In genomic region chr3:186523434-186523833, GRCh38 we compare ENCODE assay signal across 28 cellular contexts. TPM values are rescaled to one million over a fixed set of nuclear protein-coding genes. Genes with fewer than 3 reads are reported as not detected.
"Had no signal": no experiment of that assay in that cellular context is flagged by ENCODE, and none has a peak within 500 bp of the region (broad histone marks: within the 10 kb centered on the region; RNA-seq: fewer than 3 reads in every experiment).

No MANE protein-coding gene starts in this region.

- H2AFZ ChIP-seq: parathyroid adenoma had no signal

- H3K4me1 ChIP-seq: colonic mucosa, esophagus squamous epithelium, left ventricle myocardium inferior, lower lobe of right lung, parathyroid adenoma, suprapubic skin, transverse colon, upper lobe of right lung, vagina had no signal

- H3K27me3 ChIP-seq: colonic mucosa, transverse colon, upper lobe of right lung, vagina had no signal

- FAIRE-seq: endothelial cell of umbilical vein had no signal

- H3K4me3 Mint-ChIP-seq: dendritic cell treated with granulocyte-macrophage colony-stimulating factor and Interleukin-4, amounts not matched to agents 40 ng/mL and 50 ng/mL, for 4 days; immature natural killer cell; natural killer cell; stimulated activated naive CD8-positive, alpha-beta T cell treated with anti-CD3 and anti-CD28 coated beads, Interleukin-15, amount 100 ng/mL, for 72 hours had no signal

- H3K27me3 Mint-ChIP-seq: dendritic cell treated with granulocyte-macrophage colony-stimulating factor and Interleukin-4, amounts not matched to agents 40 ng/mL and 50 ng/mL, for 4 days; stimulated activated naive CD8-positive, alpha-beta T cell treated with anti-CD3 and anti-CD28 coated beads, Interleukin-15, amount 100 ng/mL, for 72 hours had no signal

- H3K27ac Mint-ChIP-seq: dendritic cell treated with granulocyte-macrophage colony-stimulating factor and Interleukin-4, amounts not matched to agents 40 ng/mL and 50 ng/mL, for 4 days; natural killer cell; progenitor cell of endocrine pancreas; stimulated activated naive CD8-positive, alpha-beta T cell treated with anti-CD3 and anti-CD28 coated beads, Interleukin-15, amount 100 ng/mL, for 72 hours had no signal

- H3K27ac ChIP-seq: colonic mucosa, esophagus squamous epithelium, heart right ventricle, left ventricle myocardium inferior, lower lobe of right lung, parathyroid adenoma, suprapubic skin, transverse colon, upper lobe of right lung, vagina had no signal

- H3K79me2 ChIP-seq: parathyroid adenoma had no signal

- DNase-seq: colonic mucosa; effector memory CD4-positive, alpha-beta T cell; esophagus squamous epithelium; foreskin melanocyte; glutamatergic neuron; heart right ventricle; hypothalamus; immature natural killer cell; islet precursor cell; kidney glomerular epithelial cell; left colon; left ventricle myocardium inferior; lower lobe of right lung; natural killer cell; stimulated activated CD4-positive, alpha-beta T cell treated with anti-CD3 and anti-CD28 coated beads, Interleukin-2, amount 100 ng/mL, for 24 hours; stimulated activated CD4-positive, alpha-beta T cell treated with anti-CD3 and anti-CD28 coated beads, Interleukin-4, amount 100 ng/mL, for 4 hours; stimulated activated naive CD4-positive, alpha-beta T cell; stimulated activated naive CD8-positive, alpha-beta T cell treated with anti-CD3 and anti-CD28 coated beads, Interleukin-15, amount 100 ng/mL, for 72 hours; transverse colon; upper lobe of right lung had no signal

- H3K4me3 ChIP-seq: colonic mucosa, esophagus squamous epithelium, heart right ventricle, left ventricle myocardium inferior, lower lobe of right lung, suprapubic skin, transverse colon, upper lobe of right lung, vagina had no signal

- H3K36me3 ChIP-seq: colonic mucosa, esophagus squamous epithelium, heart right ventricle, left ventricle myocardium inferior, lower lobe of right lung, suprapubic skin, transverse colon, upper lobe of right lung, vagina had no signal

- H3K9me3 Mint-ChIP-seq: dendritic cell treated with granulocyte-macrophage colony-stimulating factor and Interleukin-4, amounts not matched to agents 40 ng/mL and 50 ng/mL, for 4 days; immature natural killer cell; natural killer cell; stimulated activated naive CD8-positive, alpha-beta T cell treated with anti-CD3 and anti-CD28 coated beads, Interleukin-15, amount 100 ng/mL, for 72 hours had no signal

- H3K36me3 Mint-ChIP-seq: natural killer cell had no signal

- H3K9ac ChIP-seq: parathyroid adenoma had no signal

- H3K9me3 ChIP-seq: colonic mucosa, esophagus squamous epithelium, heart right ventricle, left ventricle myocardium inferior, lower lobe of right lung, suprapubic skin, transverse colon, upper lobe of right lung, vagina had no signal

- ATAC-seq: heart right ventricle; left colon; lower lobe of right lung; natural killer cell; sciatic nerve; stimulated activated naive CD8-positive, alpha-beta T cell treated with anti-CD3 and anti-CD28 coated beads, Interleukin-15, amount 100 ng/mL, for 72 hours; upper lobe of right lung had no signal

RNA-seq across cellular contexts. Expression of gene CRYGS, which starts 20.7 kb away (rescaled TPM):
- total RNA-seq: epithelial cell of proximal tubule, vagina had no signal
